In genomic region chr4:185835814-185836213, GRCh38 we compare ENCODE assay signal across 13 cellular contexts.
"Had no signal": no experiment of that assay in that cellular context is flagged by ENCODE, and none has a peak within 500 bp of the region (broad histone marks: within the 10 kb centered on the region; RNA-seq: fewer than 3 reads in every experiment).

No MANE protein-coding gene starts in this region.

- DNase-seq: activated naive CD4-positive, alpha-beta T cell treated with anti-CD3 and anti-CD28 coated beads, Interleukin-2, amount 50 U/mL, for 16 hours; activated T-cell treated with anti-CD3 and anti-CD28 coated beads, Interleukin-2, amount 50 U/mL, for 1 hour; cerebellar nuclear complex; dermis blood vessel endothelial cell; hypothalamus; naive B cell; stimulated activated CD4-positive, alpha-beta T cell treated with anti-CD3 and anti-CD28 coated beads, Interleukin-4, amount 100 ng/mL, for 1 hour; stimulated activated CD8-positive, alpha-beta memory T cell treated with anti-CD3 and anti-CD28 coated beads, Interleukin-4, amount 100 ng/mL, for 48 hours; stimulated activated naive CD8-positive, alpha-beta T cell treated with anti-CD3 and anti-CD28 coated beads, Interleukin-15, Interleukin-2, amounts not matched to agents 100 U/mL and 50 U/mL, for 24 hours; T-helper 2 cell had no signal

- H3K27me3 ChIP-seq: gastroesophageal sphincter had no signal

- H3K4me3 ChIP-seq: gastroesophageal sphincter, lung had no signal

- H3K4me3 Mint-ChIP-seq: brain, naive B cell had no signal

- H3K9me3 ChIP-seq: gastroesophageal sphincter had no signal

- ATAC-seq: gastroesophageal sphincter; stimulated activated naive CD8-positive, alpha-beta T cell treated with anti-CD3 and anti-CD28 coated beads, Interleukin-15, Interleukin-2, amounts not matched to agents 100 U/mL and 50 U/mL, for 24 hours had no signal

- H3K36me3 Mint-ChIP-seq: brain, naive B cell had no signal

- H3K27ac Mint-ChIP-seq: brain, naive B cell had no signal

- H3K4me1 Mint-ChIP-seq: naive B cell had no signal

- H3K9me3 Mint-ChIP-seq: brain had no signal

- H3K36me3 ChIP-seq: gastroesophageal sphincter had no signal
